12 cellular contexts compared by ENCODE assay signal in genomic region chrX:39427492-39428289, GRCh38.
A peak's percentile ranks its signal among the peaks of the same experiment; 100 is the strongest.
DNase-seq lines count a peak whose midpoint lies in the region; TF ChIP-seq lines count a peak whose summit lies in the region.
"Had no signal": no experiment of that assay in that cellular context is flagged by ENCODE, and none has a peak within 500 bp of the region (broad histone marks: within the 10 kb centered on the region; RNA-seq: fewer than 3 reads in every experiment).

No MANE protein-coding gene starts in this region.

- H3K36me3 Mint-ChIP-seq in HFFc6 (ENCODE audit: low read depth): no peaks in the 10 kb centered on the region

- no peaks in the 10 kb centered on the region for H3K36me3 ChIP-seq in spleen
- H3K36me3 ChIP-seq: sigmoid colon, upper lobe of left lung had no signal

- peaks cover 0 to 15% (median 0%) of the 10 kb centered on the region in 7 donors for H3K27me3 ChIP-seq in spleen (replicated peaks in 1 of 7)
- H3K27me3 ChIP-seq: sigmoid colon, upper lobe of left lung had no signal

- WGBS in spleen, 5 donors: 60 to 75% (median 70%) methylated on average over 9 to 10 of the region's 10 CpGs

- DNase-seq in HFFc6 (peak; percentile 31), RPMI7951 (ENCODE audit: low read depth) (peak; percentile 47), cardiac fibroblast (ENCODE audit: low read depth in 2 of 2) (peak; percentile 6 to 48), iPS-NIHi7 (ENCODE audit: extremely low spot score) (no peak), spleen (no peak), NCI-H2107 (lab: John Stamatoyannopoulos, UW) (no peak), Kasumi-1 (lab: John Stamatoyannopoulos, UW) (no peak)
- peak; percentile 47 to 57 for DNase-seq in stimulated activated CD4-positive, alpha-beta T cell treated with anti-CD3 and anti-CD28 coated beads, Interleukin-2, amount 100 ng/mL, for 24 hours
- DNase-seq: aorta, RPMI8226, sigmoid colon, upper lobe of left lung had no signal

- no peaks in the 10 kb centered on the region for H3K9me3 ChIP-seq in spleen
- H3K9me3 ChIP-seq: sigmoid colon, upper lobe of left lung had no signal

- H3K9me3 Mint-ChIP-seq in HFFc6: no peaks in the 10 kb centered on the region

- H3K4me1 ChIP-seq in spleen: no peaks in the 10 kb centered on the region
- H3K4me1 ChIP-seq: upper lobe of left lung had no signal

- TF ChIP-seq POLR2A in spleen (IDR thresholded peaks at IDR 0.05): no peak

- H3K4me3 ChIP-seq in cardiac fibroblast (replicated peaks in 1 of 2; ENCODE audit: low read depth in 2 of 2, low read length in 2 of 2) (no peak overlapping the region), spleen (no peak overlapping the region)
- H3K4me3 ChIP-seq: sigmoid colon, upper lobe of left lung had no signal

- peaks cover 1% of the 10 kb centered on the region; the same call in 1 of the 2 replicates for H3K27me3 Mint-ChIP-seq in HFFc6 (ENCODE audit: insufficient read depth)

- intact Hi-C loops in spleen (cut with DNase I; ENCODE audit: low total_unique reads): no loop called here

- no peak overlapping the region for H3K4me3 Mint-ChIP-seq in HFFc6

- H3K27ac ChIP-seq in spleen: no peak overlapping the region
- H3K27ac ChIP-seq: upper lobe of left lung had no signal

- no peak for TF ChIP-seq CTCF in HFFc6 (IDR thresholded peaks at IDR 0.05)
- TF ChIP-seq CTCF in cardiac fibroblast (IDR thresholded peaks at IDR 0.05; ENCODE audit: low read depth, low read length): no peak
- TF ChIP-seq CTCF in spleen (IDR thresholded peaks at IDR 0.05 in 8 of 11, conservative IDR thresholded peaks at IDR 0.05 in 3 of 11): no peak

- H3K4me1 Mint-ChIP-seq in HFFc6 (ENCODE audit: low read depth): no peaks in the 10 kb centered on the region; the same call in 1 of the 2 replicates

- H3K27ac Mint-ChIP-seq in HFFc6: peak overlapping the region; percentile 67; the same call in 1 of the 2 replicates

Comparison
In these comparisons a context has a peak if more than half of its experiments do, and no peak if none do; other contexts are left out.
1. DNase-seq: peak in HFFc6 (single experiment), RPMI7951 (single experiment), cardiac fibroblast (2 of 2) and stimulated activated CD4-positive, alpha-beta T cell treated with anti-CD3 and anti-CD28 coated beads, Interleukin-2, amount 100 ng/mL, for 24 hours (2 of 2); none in iPS-NIHi7 (single experiment), spleen (single experiment), NCI-H2107 (single experiment) and Kasumi-1 (0 of 2).